ENCODE assay signal across 8 cellular contexts in genomic region chr3:66195347-66195783, GRCh38. TPM values are rescaled to one million over a fixed set of nuclear protein-coding genes. Genes with fewer than 3 reads are reported as not detected.
DNase-seq lines count a peak whose midpoint lies in the region; FAIRE-seq and TF ChIP-seq lines count a peak whose summit lies in the region.

No MANE protein-coding gene starts in this region.

- H3K4me3 ChIP-seq in dorsolateral prefrontal cortex (peak overlapping the region; percentile 29 to 71 (median 57)), mesenchymal stem cell (ENCODE audit: insufficient read depth in 1 of 2, low read depth in 1 of 2, low read length in 2 of 2) (peak overlapping the region in 1 of 2 experiments; percentile 71), subcutaneous abdominal adipose tissue (ENCODE audit: low read depth in 1 of 5, low read length in 5 of 5) (peak overlapping the region; percentile 46 to 67 (median 55))

- no peaks in the 10 kb centered on the region for H3K79me1 ChIP-seq in mesenchymal stem cell (replicated peaks; ENCODE audit: low read length, poor library complexity, severe bottlenecking)

- no peak overlapping the region for H3K4ac ChIP-seq in mesenchymal stem cell (ENCODE audit: low read depth in 1 of 2, low read length in 2 of 2)

- no peak overlapping the region for H4K8ac ChIP-seq in mesenchymal stem cell (ENCODE audit: low read length)

- no peak for FAIRE-seq in GM12892 (lab: Jason Lieb, UNC)

- H2BK5ac ChIP-seq in mesenchymal stem cell (ENCODE audit: low read depth, low read length, poor library complexity, severe bottlenecking): no peak overlapping the region

- H3K4me1 ChIP-seq in mesenchymal stem cell (ENCODE audit: control insufficient read depth, insufficient read depth, low read depth, low read length) (peaks cover 4% of the 10 kb centered on the region), subcutaneous abdominal adipose tissue (ENCODE audit: control insufficient read depth in 5 of 5, insufficient read depth in 5 of 5, low read length in 5 of 5) (peaks cover 0 to 10% (median 7%) of the 10 kb centered on the region in 5 donors)

- H2BK120ac ChIP-seq in mesenchymal stem cell (ENCODE audit: low read depth, low read length): no peak overlapping the region

- H3K4me2 ChIP-seq in mesenchymal stem cell (ENCODE audit: low read length, poor library complexity, severe bottlenecking): peak overlapping the region; percentile 10

- no peak overlapping the region for H2BK15ac ChIP-seq in mesenchymal stem cell (ENCODE audit: low read depth, poor library complexity, severe bottlenecking)

- no peak overlapping the region for H3K14ac ChIP-seq in mesenchymal stem cell (ENCODE audit: low read length in 2 of 2)

- H3K23ac ChIP-seq in mesenchymal stem cell (ENCODE audit: low read length in 2 of 2): no peak overlapping the region

- H3K9me3 ChIP-seq in mesenchymal stem cell (ENCODE audit: control insufficient read depth, low read length): no peaks in the 10 kb centered on the region
- no peaks in the 10 kb centered on the region for H3K9me3 ChIP-seq in subcutaneous abdominal adipose tissue (ENCODE audit: control insufficient read depth in 5 of 5, low read length in 5 of 5)

- H4K91ac ChIP-seq in mesenchymal stem cell (ENCODE audit: low read length): no peak overlapping the region

- WGBS in mesenchymal stem cell: 77% methylated on average over 15 of the region's 21 CpGs

- no peak overlapping the region for H2AK5ac ChIP-seq in mesenchymal stem cell (ENCODE audit: low read length, severe bottlenecking)

- DNase-seq in GM03348 (ENCODE audit: low spot score) (peak; percentile 85), NCI-H748 treated with DMSO at 0.1 percent for 48 hours (lab: John Stamatoyannopoulos, UW) (peak; percentile 50), dorsolateral prefrontal cortex (peak; percentile 60 to 92 (median 78)), mesenchymal stem cell (no peak), DMS53 treated with DMSO at 0.1 percent for 48 hours (lab: John Stamatoyannopoulos, UW; ENCODE audit: unreplicated experiment) (no peak), SIG-M5 (lab: John Stamatoyannopoulos, UW) (no peak), GM12892 (ENCODE audit: insufficient read length) (no peak)

- H3K9ac ChIP-seq in mesenchymal stem cell (ENCODE audit: low read length) (peak overlapping the region; percentile 44), subcutaneous abdominal adipose tissue (ENCODE audit: low read length in 5 of 5) (peak overlapping the region in 1 of 5 donors; percentile 42)

- H2BK12ac ChIP-seq in mesenchymal stem cell (ENCODE audit: low read length in 2 of 2): no peak overlapping the region

- H3K27me3 ChIP-seq in dorsolateral prefrontal cortex (no peaks in the 10 kb centered on the region), mesenchymal stem cell (ENCODE audit: control insufficient read depth in 1 of 2, insufficient read depth in 1 of 2, low read length in 2 of 2) (peaks cover 3 to 7% of the 10 kb centered on the region in 2 experiments), subcutaneous abdominal adipose tissue (ENCODE audit: control insufficient read depth in 5 of 5, insufficient read depth in 4 of 5, low read length in 5 of 5) (peaks cover 0 to 3% (median 0%) of the 10 kb centered on the region in 5 donors)

- H3K18ac ChIP-seq in mesenchymal stem cell (ENCODE audit: low read depth in 1 of 2, low read length in 2 of 2): no peak overlapping the region

- H3K27ac ChIP-seq in dorsolateral prefrontal cortex (peak overlapping the region in 7 of 59 donors; percentile 9 to 79 (median 38)), mesenchymal stem cell (ENCODE audit: low read length, poor library complexity, severe bottlenecking) (no peak overlapping the region), subcutaneous abdominal adipose tissue (ENCODE audit: low read depth, low read length) (no peak overlapping the region)

- no peak for TF ChIP-seq POLR2A in GM12892 (IDR thresholded peaks at IDR 0.05; ENCODE audit: low read depth, low read length)

- H2AFZ ChIP-seq in mesenchymal stem cell (ENCODE audit: low read depth, low read length): no peak overlapping the region

- TF ChIP-seq CTCF in dorsolateral prefrontal cortex (IDR thresholded peaks at IDR 0.05 in 54 of 56, conservative IDR thresholded peaks at IDR 0.05 in 2 of 56; ENCODE audit: low read depth in 1 of 56, partially characterized antibody in 56 of 56): peak in 53 of 56 donors; percentile 9 to 70 (median 49)

- intact Hi-C loops in dorsolateral prefrontal cortex (cut with DNase I): loop anchor here (2.0 to 10.0 kb wide), 5 partner anchors 157 to 1661 kb away; partner anchors contain the start of gene MAGI1 (in 1 of the 2)

- no peaks in the 10 kb centered on the region for H3K36me3 ChIP-seq in mesenchymal stem cell (ENCODE audit: control insufficient read depth in 1 of 2, insufficient read depth in 2 of 2, low read depth in 1 of 2, low read length in 2 of 2)
- H3K36me3 ChIP-seq in subcutaneous abdominal adipose tissue (ENCODE audit: control insufficient read depth in 5 of 5, insufficient read depth in 5 of 5, low read length in 5 of 5): no peaks in the 10 kb centered on the region

RNA-seq across cellular contexts. Expression of gene SLC25A26, which starts 25.4 kb away (rescaled TPM):
- 10 to 100 TPM; 17.0 to 63.2 (median 35.8) TPM for total RNA-seq in dorsolateral prefrontal cortex
- 8.6 TPM for polyA plus RNA-seq in mesenchymal stem cell (2013, experiment 1 of 2)
- polyA plus RNA-seq in mesenchymal stem cell (2013, experiment 2 of 2): 8.6 TPM
- 20.2 TPM for polyA plus RNA-seq in GM12892 (2012; ENCODE audit: missing spikeins)

Comparison
In these comparisons a context has a peak if more than half of its experiments do, and no peak if none do; other contexts are left out.
1. DNase-seq: peak in GM03348 (single experiment), NCI-H748 treated with DMSO at 0.1 percent for 48 hours (single experiment) and dorsolateral prefrontal cortex (10 of 10); none in mesenchymal stem cell (single experiment), DMS53 treated with DMSO at 0.1 percent for 48 hours (single experiment), SIG-M5 (single experiment) and GM12892 (single experiment).